Comparison of ENCODE assay signal across 15 cellular contexts in the genomic region with DNA sequence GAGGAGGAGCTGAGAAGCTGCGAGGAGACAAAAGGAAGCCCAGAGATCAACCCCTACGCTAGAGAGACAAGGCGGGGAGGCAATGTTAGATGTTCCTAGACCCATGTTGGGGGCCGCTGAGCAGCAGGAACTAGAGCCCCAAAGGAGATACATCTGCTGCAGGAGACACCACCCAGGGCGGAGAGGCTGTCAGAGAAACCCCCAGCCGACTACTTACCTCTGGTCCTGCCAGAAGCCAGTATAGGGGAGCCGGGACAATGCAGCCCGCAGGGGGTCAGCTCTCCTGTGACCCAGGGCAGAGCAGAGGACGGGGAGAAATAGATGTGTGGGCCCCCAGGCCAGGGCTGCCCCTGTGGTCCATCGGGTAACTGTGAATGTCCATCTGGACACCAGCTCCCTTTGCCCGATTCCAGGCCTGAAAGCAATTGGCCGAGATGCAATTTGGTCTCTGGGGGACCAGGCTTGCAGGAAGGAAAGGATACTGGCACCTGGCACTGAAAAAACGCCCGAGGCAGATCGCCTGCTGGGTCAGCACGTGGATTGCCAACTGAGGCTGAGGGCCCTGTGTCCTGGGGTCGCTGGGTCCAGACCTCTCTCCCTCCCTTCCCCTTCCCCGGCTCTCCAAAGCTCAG. TPM values are rescaled to one million over a fixed set of nuclear protein-coding genes. Genes with fewer than 3 reads are reported as not detected.
DNase-seq lines count a peak whose midpoint lies in the region; ATAC-seq and TF ChIP-seq lines count a peak whose summit lies in the region.
"Had no signal": no experiment of that assay in that cellular context is flagged by ENCODE, and none has a peak within 500 bp of the region (broad histone marks: within the 10 kb centered on the region; RNA-seq: fewer than 3 reads in every experiment).

No MANE protein-coding gene starts in this region.

- no peak for TF ChIP-seq CTCF in right atrium auricular region (IDR thresholded peaks at IDR 0.05)
- no peak for TF ChIP-seq CTCF in vagina (IDR thresholded peaks at IDR 0.05)

- no peak overlapping the region for H3K4me3 ChIP-seq in right atrium auricular region
- no peak overlapping the region for H3K4me3 ChIP-seq in muscle layer of colon (ENCODE audit: low read depth in 1 of 2, low read length in 2 of 2)
- no peak overlapping the region for H3K4me3 ChIP-seq in vagina
- H3K4me3 ChIP-seq: psoas muscle, SK-N-MC had no signal

- H3K36me3 ChIP-seq in right atrium auricular region (no peaks in the 10 kb centered on the region), muscle layer of colon (ENCODE audit: insufficient read depth, low read length) (no peaks in the 10 kb centered on the region), vagina (no peaks in the 10 kb centered on the region)

- H3K4me1 Mint-ChIP-seq in activated naive CD8-positive, alpha-beta T cell (ENCODE audit: low read depth): peaks cover 39% of the 10 kb centered on the region

- TF ChIP-seq POLR2A in vagina (IDR thresholded peaks at IDR 0.05): no peak

- H3K27ac ChIP-seq in right atrium auricular region: peak overlapping the region; percentile 66 to 69
- H3K27ac ChIP-seq in muscle layer of colon (ENCODE audit: low read depth, low read length): peak overlapping the region; percentile 7
- peak overlapping the region; percentile 92 for H3K27ac ChIP-seq in vagina
- H3K27ac ChIP-seq: psoas muscle, SK-N-MC had no signal

- H3K9ac ChIP-seq in muscle layer of colon (ENCODE audit: low read length): no peak overlapping the region

- no peaks in the 10 kb centered on the region for H3K27me3 ChIP-seq in right atrium auricular region
- H3K27me3 ChIP-seq in muscle layer of colon (ENCODE audit: control insufficient read depth in 1 of 2, insufficient read depth in 2 of 2, low read length in 2 of 2): no peaks in the 10 kb centered on the region
- H3K27me3 ChIP-seq in vagina: no peaks in the 10 kb centered on the region

- H3K27ac Mint-ChIP-seq in activated naive CD8-positive, alpha-beta T cell: peak overlapping the region; percentile 37
- H3K27ac Mint-ChIP-seq: WTC11 had no signal

- no peaks in the 10 kb centered on the region for H3K9me3 Mint-ChIP-seq in activated naive CD8-positive, alpha-beta T cell (ENCODE audit: low read depth)
- H3K9me3 Mint-ChIP-seq: WTC11 had no signal

- H3K4me1 ChIP-seq in right atrium auricular region (peaks cover 0 to 80% of the 10 kb centered on the region in 2 donors), muscle layer of colon (ENCODE audit: insufficient read depth, low read length) (peaks cover 31% of the 10 kb centered on the region), vagina (peaks cover 93% of the 10 kb centered on the region)

- intact Hi-C loops in Right ventricle myocardium superior (cut with DNase I) (no loop called here), vagina (cut with DNase I) (no loop called here)

- H3K27me3 Mint-ChIP-seq in activated naive CD8-positive, alpha-beta T cell: no peaks in the 10 kb centered on the region

- H3K9me3 ChIP-seq in right atrium auricular region (no peaks in the 10 kb centered on the region), muscle layer of colon (ENCODE audit: low read length) (no peaks in the 10 kb centered on the region), vagina (no peaks in the 10 kb centered on the region)
- H3K9me3 ChIP-seq: psoas muscle had no signal

- H3K36me3 Mint-ChIP-seq in activated naive CD8-positive, alpha-beta T cell: no peaks in the 10 kb centered on the region
- H3K36me3 Mint-ChIP-seq: WTC11 had no signal

- H3K4me3 Mint-ChIP-seq in activated naive CD8-positive, alpha-beta T cell: no peak overlapping the region
- H3K4me3 Mint-ChIP-seq: WTC11 had no signal

- no peak for DNase-seq in right atrium auricular region (ENCODE audit: low spot score)
- no peak for DNase-seq in Right ventricle myocardium superior
- no peak for DNase-seq in vagina (ENCODE audit: extremely low spot score in 2 of 2)
- no peak for DNase-seq in DMS 273 treated with DMSO at 0.1 percent for 48 hours (lab: John Stamatoyannopoulos, UW)
- no peak for DNase-seq in NCI-H2227 treated with DMSO at 0.1 percent for 48 hours (lab: John Stamatoyannopoulos, UW)
- DNase-seq: AML-193; foreskin melanocyte; NCI-H2081 treated with DMSO at 0.1 percent for 48 hours; stimulated activated CD8-positive, alpha-beta memory T cell treated with anti-CD3 and anti-CD28 coated beads, Interleukin-4, amount 100 ng/mL, for 48 hours had no signal

- ATAC-seq in Right ventricle myocardium superior (ENCODE audit: poor library complexity): no peak
- ATAC-seq in HG02938 (IDR thresholded peaks at IDR 0.05; ENCODE audit: unreplicated experiment): no peak
- ATAC-seq: psoas muscle had no signal

RNA-seq across cellular contexts. Expression of gene SYNE3, which starts 34.9 kb away (rescaled TPM):
- 10 to 100 TPM in 1 of 2 donors, 1 to 10 TPM in 1; 8.2 to 13.2 TPM for total RNA-seq in right atrium auricular region
- total RNA-seq in Right ventricle myocardium superior: 15.1 TPM
- total RNA-seq in vagina: 27.0 TPM

RNA-seq across cellular contexts. Expression of gene GLRX5, which starts 53.3 kb away (rescaled TPM):
- total RNA-seq in right atrium auricular region (10 to 100 TPM; 54.0 to 58.9 TPM), Right ventricle myocardium superior (85.4 TPM), vagina (20.4 TPM)

Comparison
In these comparisons a context has a peak if more than half of its experiments do, and no peak if none do; other contexts are left out.
1. H3K27ac ChIP-seq: peak in every context shown above with its lines; median percentile 92 in vagina; 68 in right atrium auricular region; 7 in muscle layer of colon.